ENCODE assay signal across 9 cellular contexts in the genomic region with DNA sequence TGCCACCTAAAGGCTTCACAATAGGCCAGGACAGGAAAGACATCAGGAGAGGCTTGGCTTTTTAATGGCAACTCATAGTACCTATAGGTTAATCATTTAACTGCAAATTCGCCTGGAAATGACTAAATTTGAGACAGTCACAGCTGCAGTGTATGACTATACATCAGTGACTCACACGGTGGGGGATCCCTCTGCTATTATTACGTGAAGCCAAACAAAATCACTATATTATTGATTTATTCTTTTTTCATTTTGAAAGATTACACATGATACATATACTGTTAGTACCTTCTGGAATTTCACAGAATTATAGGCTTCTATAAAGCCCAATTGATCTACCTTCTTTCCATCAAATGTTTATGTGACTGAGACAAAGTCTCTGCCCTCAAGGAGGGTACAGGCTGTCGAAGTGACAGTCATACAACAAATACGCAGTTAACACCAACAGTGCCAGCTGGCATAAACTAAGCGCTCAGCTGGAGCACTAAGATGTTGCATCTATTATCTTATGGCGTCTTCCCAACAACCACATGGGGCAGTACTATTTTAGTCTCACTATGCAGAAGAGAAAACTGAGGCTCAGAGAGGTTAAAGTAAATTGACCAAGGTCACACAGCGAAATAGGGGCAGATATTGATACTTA.
DNase-seq lines count a peak whose midpoint lies in the region; ATAC-seq and TF ChIP-seq lines count a peak whose summit lies in the region.
"Had no signal": no experiment of that assay in that cellular context is flagged by ENCODE, and none has a peak within 500 bp of the region (broad histone marks: within the 10 kb centered on the region; RNA-seq: fewer than 3 reads in every experiment).

No MANE protein-coding gene starts in this region.

- ATAC-seq in GM19438 (IDR thresholded peaks at IDR 0.05; ENCODE audit: low read depth, unreplicated experiment) (peak; percentile 90), HG03432 (IDR thresholded peaks at IDR 0.05; ENCODE audit: unreplicated experiment) (peak; percentile 90), GM23338 (no peak), esophagus mucosa (no peak)
- peak; percentile 88 for ATAC-seq in stimulated activated naive CD8-positive, alpha-beta T cell treated with anti-CD3 and anti-CD28 coated beads, Interleukin-15, amount 100 ng/mL, for 72 hours

- H3K9me2 ChIP-seq in GM23338 (ENCODE audit: insufficient read depth): peaks cover 3% of the 10 kb centered on the region; the same call in 1 of the 2 replicates

- H3K4me3 ChIP-seq in Caco-2 (ENCODE audit: low read depth, low read length) (no peak overlapping the region), GM23338 (no peak overlapping the region)

- TF ChIP-seq CTCF in Caco-2 (IDR thresholded peaks at IDR 0.05; ENCODE audit: insufficient read depth in 1 of 2, low read depth in 1 of 2, low read length in 1 of 2, severe bottlenecking in 1 of 2, unreplicated experiment in 1 of 2) (no peak), GM23338 (conservative IDR thresholded peaks at IDR 0.05; ENCODE audit: low read depth in 2 of 2) (no peak)

- POLR2A ChIA-PET in Caco-2 (lab: Charles Lee): no interaction called here

- peaks cover 32% of the 10 kb centered on the region for H3K4me1 Mint-ChIP-seq in Caco-2 (ENCODE audit: low read depth, unreplicated experiment)
- H3K4me1 Mint-ChIP-seq in stimulated activated naive CD8-positive, alpha-beta T cell treated with anti-CD3 and anti-CD28 coated beads, Interleukin-15, amount 100 ng/mL, for 72 hours: peaks cover 58% of the 10 kb centered on the region
- H3K4me1 Mint-ChIP-seq in GM23338: peaks cover 19% of the 10 kb centered on the region

- CTCF ChIA-PET in Caco-2 (lab: Charles Lee): no interaction called here

- peak overlapping the region; percentile 81 for H3K27ac ChIP-seq in caudate nucleus (ENCODE audit: low read depth, low read length)
- no peak overlapping the region for H3K27ac ChIP-seq in GM23338 (ENCODE audit: low read depth)

- H3K9me3 Mint-ChIP-seq in Caco-2 (ENCODE audit: unreplicated experiment): no peaks in the 10 kb centered on the region
- H3K9me3 Mint-ChIP-seq in stimulated activated naive CD8-positive, alpha-beta T cell treated with anti-CD3 and anti-CD28 coated beads, Interleukin-15, amount 100 ng/mL, for 72 hours: no peaks in the 10 kb centered on the region
- H3K9me3 Mint-ChIP-seq in GM23338: 0 out of 3 replicates have a peak, but pooled peaks cover 3% of the 10 kb centered on the region
- H3K9me3 Mint-ChIP-seq: naive B cell had no signal

- H3K27me3 ChIP-seq in Caco-2 (replicated peaks; ENCODE audit: control insufficient read depth, insufficient read depth, low read length) (no peaks in the 10 kb centered on the region), GM23338 (ENCODE audit: insufficient read depth) (no peaks in the 10 kb centered on the region)

- H3K9me3 ChIP-seq in Caco-2: no peaks in the 10 kb centered on the region

- H3K36me3 Mint-ChIP-seq in Caco-2 (ENCODE audit: insufficient read depth, unreplicated experiment) (peaks cover 71% of the 10 kb centered on the region), GM23338 (ENCODE audit: low read depth) (no peaks in the 10 kb centered on the region)
- H3K36me3 Mint-ChIP-seq: naive B cell had no signal

- H2AFZ ChIP-seq in GM23338: no peak overlapping the region

- H3K4me1 ChIP-seq in Caco-2 (peaks cover 42% of the 10 kb centered on the region), GM23338 (ENCODE audit: insufficient read depth) (peaks cover 15% of the 10 kb centered on the region)

- H3K79me2 ChIP-seq in GM23338 (replicated peaks; ENCODE audit: insufficient read depth): no peaks in the 10 kb centered on the region

- H3K27me3 Mint-ChIP-seq in Caco-2 (ENCODE audit: insufficient read depth, unreplicated experiment) (no peaks in the 10 kb centered on the region), GM23338 (ENCODE audit: insufficient read depth, low read depth, poor library complexity) (no peaks in the 10 kb centered on the region)
- no peaks in the 10 kb centered on the region for H3K27me3 Mint-ChIP-seq in stimulated activated naive CD8-positive, alpha-beta T cell treated with anti-CD3 and anti-CD28 coated beads, Interleukin-15, amount 100 ng/mL, for 72 hours
- H3K27me3 Mint-ChIP-seq: naive B cell had no signal

- no peak overlapping the region for H3K4me2 ChIP-seq in GM23338

- no TSS peak for BruUV-seq in Caco-2 (replicated peaks; lab: Mats Ljungman, UMichigan)

- no peaks in the 10 kb centered on the region for H4K20me1 ChIP-seq in GM23338 (replicated peaks; ENCODE audit: insufficient read depth)

- H3F3A ChIP-seq in GM23338 (replicated peaks; ENCODE audit: low read depth): no peaks in the 10 kb centered on the region

- H3K27ac Mint-ChIP-seq in Caco-2 (ENCODE audit: unreplicated experiment) (peak overlapping the region; percentile 79), GM23338 (no peak overlapping the region)
- peak overlapping the region in 1 of 2 donors; percentile 97 for H3K27ac Mint-ChIP-seq in stimulated activated naive CD8-positive, alpha-beta T cell treated with anti-CD3 and anti-CD28 coated beads, Interleukin-15, amount 100 ng/mL, for 72 hours

- DNase-seq in Caco-2 (no peak), caudate nucleus (lab: John Stamatoyannopoulos, UW) (no peak), GM23338 (ENCODE audit: low spot score) (no peak), posterior cingulate gyrus (no peak)
- DNase-seq in stimulated activated naive CD8-positive, alpha-beta T cell treated with anti-CD3 and anti-CD28 coated beads, Interleukin-15, amount 100 ng/mL, for 72 hours: peak in 1 of 2 donors; percentile 67
- DNase-seq: naive B cell had no signal

- intact Hi-C loops in Caco-2 (cut with micrococcal nuclease; ENCODE audit: unreplicated experiment): no loop called here
- intact Hi-C loops in posterior cingulate gyrus (cut with DNase I): no loop called here

- H3K4me3 Mint-ChIP-seq in Caco-2 (ENCODE audit: unreplicated experiment) (no peak overlapping the region), GM23338 (no peak overlapping the region)
- H3K4me3 Mint-ChIP-seq in stimulated activated naive CD8-positive, alpha-beta T cell treated with anti-CD3 and anti-CD28 coated beads, Interleukin-15, amount 100 ng/mL, for 72 hours: peak overlapping the region; percentile 76 to 85
- H3K4me3 Mint-ChIP-seq: naive B cell had no signal

- H3K36me3 ChIP-seq in Caco-2 (ENCODE audit: control insufficient read depth, insufficient read depth, low read length) (no peaks in the 10 kb centered on the region), GM23338 (ENCODE audit: insufficient read depth) (no peaks in the 10 kb centered on the region)

TF ChIP-seq in GM23338, 12 proteins besides CTCF, POLR2A, EP300 and RAD21 (continues in another document):
- TF ChIP-seq, protein P1, sequence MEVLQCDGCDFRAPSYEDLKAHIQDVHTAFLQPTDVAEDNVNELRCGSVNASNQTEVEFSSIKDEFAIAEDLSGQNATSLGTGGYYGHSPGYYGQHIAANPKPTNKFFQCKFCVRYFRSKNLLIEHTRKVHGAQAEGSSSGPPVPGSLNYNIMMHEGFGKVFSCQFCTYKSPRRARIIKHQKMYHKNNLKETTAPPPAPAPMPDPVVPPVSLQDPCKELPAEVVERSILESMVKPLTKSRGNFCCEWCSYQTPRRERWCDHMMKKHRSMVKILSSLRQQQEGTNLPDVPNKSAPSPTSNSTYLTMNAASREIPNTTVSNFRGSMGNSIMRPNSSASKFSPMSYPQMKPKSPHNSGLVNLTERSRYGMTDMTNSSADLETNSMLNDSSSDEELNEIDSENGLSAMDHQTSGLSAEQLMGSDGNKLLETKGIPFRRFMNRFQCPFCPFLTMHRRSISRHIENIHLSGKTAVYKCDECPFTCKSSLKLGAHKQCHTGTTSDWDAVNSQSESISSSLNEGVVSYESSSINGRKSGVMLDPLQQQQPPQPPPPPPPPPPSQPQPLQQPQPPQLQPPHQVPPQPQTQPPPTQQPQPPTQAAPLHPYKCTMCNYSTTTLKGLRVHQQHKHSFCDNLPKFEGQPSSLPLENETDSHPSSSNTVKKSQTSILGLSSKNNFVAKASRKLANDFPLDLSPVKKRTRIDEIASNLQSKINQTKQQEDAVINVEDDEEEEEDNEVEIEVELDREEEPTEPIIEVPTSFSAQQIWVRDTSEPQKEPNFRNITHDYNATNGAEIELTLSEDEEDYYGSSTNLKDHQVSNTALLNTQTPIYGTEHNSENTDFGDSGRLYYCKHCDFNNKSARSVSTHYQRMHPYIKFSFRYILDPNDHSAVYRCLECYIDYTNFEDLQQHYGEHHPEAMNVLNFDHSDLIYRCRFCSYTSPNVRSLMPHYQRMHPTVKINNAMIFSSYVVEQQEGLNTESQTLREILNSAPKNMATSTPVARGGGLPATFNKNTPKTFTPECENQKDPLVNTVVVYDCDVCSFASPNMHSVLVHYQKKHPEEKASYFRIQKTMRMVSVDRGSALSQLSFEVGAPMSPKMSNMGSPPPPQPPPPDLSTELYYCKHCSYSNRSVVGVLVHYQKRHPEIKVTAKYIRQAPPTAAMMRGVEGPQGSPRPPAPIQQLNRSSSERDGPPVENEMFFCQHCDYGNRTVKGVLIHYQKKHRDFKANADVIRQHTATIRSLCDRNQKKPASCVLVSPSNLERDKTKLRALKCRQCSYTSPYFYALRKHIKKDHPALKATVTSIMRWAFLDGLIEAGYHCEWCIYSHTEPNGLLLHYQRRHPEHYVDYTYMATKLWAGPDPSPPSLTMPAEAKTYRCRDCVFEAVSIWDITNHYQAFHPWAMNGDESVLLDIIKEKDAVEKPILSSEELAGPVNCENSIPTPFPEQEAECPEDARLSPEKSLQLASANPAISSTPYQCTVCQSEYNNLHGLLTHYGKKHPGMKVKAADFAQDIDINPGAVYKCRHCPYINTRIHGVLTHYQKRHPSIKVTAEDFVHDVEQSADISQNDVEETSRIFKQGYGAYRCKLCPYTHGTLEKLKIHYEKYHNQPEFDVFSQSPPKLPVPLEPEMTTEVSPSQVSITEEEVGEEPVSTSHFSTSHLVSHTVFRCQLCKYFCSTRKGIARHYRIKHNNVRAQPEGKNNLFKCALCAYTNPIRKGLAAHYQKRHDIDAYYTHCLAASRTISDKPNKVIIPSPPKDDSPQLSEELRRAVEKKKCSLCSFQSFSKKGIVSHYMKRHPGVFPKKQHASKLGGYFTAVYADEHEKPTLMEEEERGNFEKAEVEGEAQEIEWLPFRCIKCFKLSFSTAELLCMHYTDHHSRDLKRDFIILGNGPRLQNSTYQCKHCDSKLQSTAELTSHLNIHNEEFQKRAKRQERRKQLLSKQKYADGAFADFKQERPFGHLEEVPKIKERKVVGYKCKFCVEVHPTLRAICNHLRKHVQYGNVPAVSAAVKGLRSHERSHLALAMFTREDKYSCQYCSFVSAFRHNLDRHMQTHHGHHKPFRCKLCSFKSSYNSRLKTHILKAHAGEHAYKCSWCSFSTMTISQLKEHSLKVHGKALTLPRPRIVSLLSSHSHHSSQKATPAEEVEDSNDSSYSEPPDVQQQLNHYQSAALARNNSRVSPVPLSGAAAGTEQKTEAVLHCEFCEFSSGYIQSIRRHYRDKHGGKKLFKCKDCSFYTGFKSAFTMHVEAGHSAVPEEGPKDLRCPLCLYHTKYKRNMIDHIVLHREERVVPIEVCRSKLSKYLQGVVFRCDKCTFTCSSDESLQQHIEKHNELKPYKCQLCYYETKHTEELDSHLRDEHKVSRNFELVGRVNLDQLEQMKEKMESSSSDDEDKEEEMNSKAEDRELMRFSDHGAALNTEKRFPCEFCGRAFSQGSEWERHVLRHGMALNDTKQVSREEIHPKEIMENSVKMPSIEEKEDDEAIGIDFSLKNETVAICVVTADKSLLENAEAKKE (CRISPR knock-in tag; IDR thresholded peaks at IDR 0.05): no peak
- no peak for TF ChIP-seq ZNF331 (CRISPR knock-in tag; IDR thresholded peaks at IDR 0.05; ENCODE audit: low read depth)

Comparison
In these comparisons a context has a peak if more than half of its experiments do, and no peak if none do; other contexts are left out.
1. H3K4me3 Mint-ChIP-seq: peak in stimulated activated naive CD8-positive, alpha-beta T cell treated with anti-CD3 and anti-CD28 coated beads, Interleukin-15, amount 100 ng/mL, for 72 hours (2 of 2); none in Caco-2 (single experiment) and GM23338 (single experiment).
2. ATAC-seq: peak in GM19438 (single experiment), HG03432 (single experiment) and stimulated activated naive CD8-positive, alpha-beta T cell treated with anti-CD3 and anti-CD28 coated beads, Interleukin-15, amount 100 ng/mL, for 72 hours (single experiment); none in GM23338 (single experiment) and esophagus mucosa (single experiment).